30 cellular contexts compared by ENCODE assay signal in genomic region chr12:1882405-1882804, GRCh38. TPM values are rescaled to one million over a fixed set of nuclear protein-coding genes. Genes with fewer than 3 reads are reported as not detected.
"Had no signal": no experiment of that assay in that cellular context is flagged by ENCODE, and none has a peak within 500 bp of the region (broad histone marks: within the 10 kb centered on the region; RNA-seq: fewer than 3 reads in every experiment).

No MANE protein-coding gene starts in this region.

- H3K4me1 ChIP-seq: Peyer's patch had no signal

- H3K36me3 ChIP-seq: Peyer's patch had no signal

- H3K4me2 ChIP-seq: KMS-11 had no signal

- H3K9ac ChIP-seq: KMS-11 had no signal

- H3K27me3 ChIP-seq: Peyer's patch had no signal

- H3K27ac ChIP-seq: KMS-11, Peyer's patch, WERI-Rb-1 had no signal

- DNase-seq: activated CD4-positive, alpha-beta T cell treated with anti-CD3 and anti-CD28 coated beads for 1 hour; activated CD4-positive, alpha-beta T cell treated with anti-CD3 and anti-CD28 coated beads for 48 hours; activated CD4-positive, alpha-beta T cell treated with anti-CD3 and anti-CD28 coated beads, Interleukin-2, amount 50 U/mL, for 48 hours; activated CD4-positive, CD25-positive, alpha-beta regulatory T cell; activated effector memory CD4-positive, alpha-beta T cell treated with Interleukin-2 at 50 U/mL for 16 hours; activated naive CD4-positive, alpha-beta T cell treated with anti-CD3 and anti-CD28 coated beads, Interleukin-2, amount 10 ng/mL, durations not matched to agents 7 days and 5 days; activated naive CD8-positive, alpha-beta T cell treated with anti-CD3 and anti-CD28 coated beads, Interleukin-2, amount 50 U/mL, for 24 hours; activated T-cell treated with anti-CD3 and anti-CD28 coated beads, Interleukin-2, amount 50 U/mL, for 48 hours; anterior cingulate cortex; caudate nucleus; cerebellar nuclear complex; MM.1S; MV-4-11; NCI-H1092; NCI-H1436 treated with DMSO at 0.1 percent for 48 hours; NCI-H1694 treated with DMSO at 0.1 percent for 48 hours; NCI-H2029; NCI-H345; NK-92 treated with Interleukin-12 subunit alpha and Interleukin-12 subunit beta, amount 100 ng/mL, for 24 hours; PC-3; Peyer's patch; RPMI8226; SIG-M5; T1000; WERI-Rb-1 had no signal

- H3K4me3 ChIP-seq: Peyer's patch had no signal

- H3K9me3 ChIP-seq: Peyer's patch had no signal

- FAIRE-seq: bronchial epithelial cell had no signal

RNA-seq across cellular contexts. Expression of gene CACNA2D4, which starts 36.0 kb away (rescaled TPM):
- total RNA-seq: bronchial epithelial cell, LHCN-M2, NCI-H460, PC-3, SK-MEL-5 had no signal
